ENCODE assay signal across 11 cellular contexts in the genomic region with DNA sequence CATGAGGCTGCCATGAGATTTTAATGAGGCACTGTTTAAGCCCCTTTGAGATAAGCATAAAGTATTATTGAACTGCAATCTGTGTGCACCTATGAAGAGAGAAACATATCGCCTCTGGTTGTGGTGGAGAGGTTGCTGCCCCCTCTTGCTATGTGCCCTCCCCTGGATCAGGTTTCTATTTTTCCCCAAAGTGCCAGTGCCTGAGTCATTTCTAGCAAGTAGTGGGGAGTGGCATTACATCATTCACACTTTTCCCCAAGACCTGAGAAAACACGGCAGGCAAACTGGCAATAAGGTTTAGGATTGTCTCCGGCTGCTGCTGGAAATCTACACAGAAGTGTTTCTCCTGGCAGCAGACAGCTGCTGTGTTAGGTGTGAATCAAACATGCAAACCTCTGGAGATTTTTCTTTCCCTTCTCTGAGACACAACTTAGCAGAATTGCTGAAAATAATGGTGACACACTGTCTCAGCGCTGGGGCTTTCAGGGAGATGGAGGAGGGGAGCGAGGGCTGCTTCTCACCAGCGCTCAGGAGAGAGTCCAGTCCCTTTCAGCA. TPM values are rescaled to one million over a fixed set of nuclear protein-coding genes. Genes with fewer than 3 reads are reported as not detected.
DNase-seq lines count a peak whose midpoint lies in the region; ATAC-seq and TF ChIP-seq lines count a peak whose summit lies in the region.
"Had no signal": no experiment of that assay in that cellular context is flagged by ENCODE, and none has a peak within 500 bp of the region (broad histone marks: within the 10 kb centered on the region; RNA-seq: fewer than 3 reads in every experiment).

No MANE protein-coding gene starts in this region.

- H3K36me3 Mint-ChIP-seq in activated naive CD4-positive, alpha-beta T cell treated with anti-CD3 and anti-CD28 coated beads for 36 hours (ENCODE audit: low read depth), result no peaks in the 10 kb centered on the region
- peaks cover 2% of the 10 kb centered on the region for H3K36me3 Mint-ChIP-seq in activated naive CD4-positive, alpha-beta T cell treated with anti-CD3 and anti-CD28 coated beads, Interleukin-2, amount 10 ng/mL, durations not matched to agents 7 days and 5 days

- H3K4me1 ChIP-seq in OCI-LY7 (ENCODE audit: insufficient read depth, low read length, poor library complexity, severe bottlenecking) (peaks cover 75% of the 10 kb centered on the region), foreskin keratinocyte (peaks cover 6% of the 10 kb centered on the region), thyroid gland (peaks cover 38 to 48% of the 10 kb centered on the region in 2 donors)

- H3K27ac ChIP-seq in OCI-LY7 (ENCODE audit: low read depth, low read length, poor library complexity, severe bottlenecking) (peak overlapping the region; percentile 71), foreskin keratinocyte (no peak overlapping the region), thyroid gland (peak overlapping the region; percentile 83 to 95 (median 92))
- H3K27ac ChIP-seq: upper lobe of left lung had no signal

- peak; percentile 69 for DNase-seq in activated naive CD4-positive, alpha-beta T cell treated with anti-CD3 and anti-CD28 coated beads for 36 hours
- DNase-seq in activated naive CD4-positive, alpha-beta T cell treated with anti-CD3 and anti-CD28 coated beads, Interleukin-2, amount 10 ng/mL, durations not matched to agents 7 days and 5 days, result no peak
- DNase-seq in OCI-LY7 (ENCODE audit: low spot score) (no peak), foreskin keratinocyte (peak in 1 of 2 donors; percentile 38), thyroid gland (peak; percentile 32 to 49), GM10266 (ENCODE audit: extremely low spot score) (no peak)
- DNase-seq: activated CD4-positive, CD25-positive, alpha-beta regulatory T cell treated with anti-CD3 and anti-CD28 coated beads, Interleukin-2, amount 50 U/mL, for 72 hours; stimulated activated CD4-positive, alpha-beta T cell treated with anti-CD3 and anti-CD28 coated beads, Interleukin-12 subunit alpha, Interleukin-12 subunit beta, amount 100 ng/mL, for 4 hours had no signal

- peak overlapping the region; percentile 84 for H3K27ac Mint-ChIP-seq in activated naive CD4-positive, alpha-beta T cell treated with anti-CD3 and anti-CD28 coated beads for 36 hours
- no peak overlapping the region for H3K27ac Mint-ChIP-seq in activated naive CD4-positive, alpha-beta T cell treated with anti-CD3 and anti-CD28 coated beads, Interleukin-2, amount 10 ng/mL, durations not matched to agents 7 days and 5 days

- H3K4me3 ChIP-seq in OCI-LY7 (ENCODE audit: low read depth, low read length, poor library complexity, severe bottlenecking) (no peak overlapping the region), thyroid gland (replicated peaks in 1 of 3) (no peak overlapping the region)
- H3K4me3 ChIP-seq: upper lobe of left lung had no signal

- POLR2A ChIA-PET in OCI-LY7 (lab: Charles Lee), result interaction anchor here (0.9 to 7.5 kb wide), 6 partner anchors 9 to 30 kb away, joined by 4 to 113 read pairs (median 8); no protein-coding TSS in a partner anchor

- no peaks in the 10 kb centered on the region for H4K20me1 ChIP-seq in OCI-LY7 (ENCODE audit: insufficient read depth, low read length)

- peaks cover 3% of the 10 kb centered on the region; the same call in 1 of the 2 replicates for H3K9me3 ChIP-seq in OCI-LY7 (ENCODE audit: low read length)
- no peaks in the 10 kb centered on the region for H3K9me3 ChIP-seq in thyroid gland
- H3K9me3 ChIP-seq: upper lobe of left lung had no signal

- H3K4me2 ChIP-seq in OCI-LY7 (ENCODE audit: low read length), result peak overlapping the region; percentile 76

- peaks cover 75% of the 10 kb centered on the region for H3K4me1 Mint-ChIP-seq in activated naive CD4-positive, alpha-beta T cell treated with anti-CD3 and anti-CD28 coated beads for 36 hours (ENCODE audit: low read depth)
- H3K4me1 Mint-ChIP-seq in activated naive CD4-positive, alpha-beta T cell treated with anti-CD3 and anti-CD28 coated beads, Interleukin-2, amount 10 ng/mL, durations not matched to agents 7 days and 5 days, result peaks cover 47% of the 10 kb centered on the region

- H3K4me3 Mint-ChIP-seq in activated naive CD4-positive, alpha-beta T cell treated with anti-CD3 and anti-CD28 coated beads for 36 hours, result no peak overlapping the region
- no peak overlapping the region for H3K4me3 Mint-ChIP-seq in activated naive CD4-positive, alpha-beta T cell treated with anti-CD3 and anti-CD28 coated beads, Interleukin-2, amount 10 ng/mL, durations not matched to agents 7 days and 5 days

- BruUV-seq in OCI-LY7 (replicated peaks; lab: Mats Ljungman, UMichigan), result no TSS peak

- CTCF ChIA-PET in activated naive CD4-positive, alpha-beta T cell treated with anti-CD3 and anti-CD28 coated beads for 36 hours (lab: Charles Lee), result interaction anchor here (1.0 to 4.1 kb wide), 3 partner anchors 13 to 22 kb away, joined by 5 to 40 read pairs (median 11); a partner anchor contains a TSS
- CTCF ChIA-PET in activated naive CD4-positive, alpha-beta T cell treated with anti-CD3 and anti-CD28 coated beads, Interleukin-2, amount 10 ng/mL, durations not matched to agents 7 days and 5 days (lab: Charles Lee), result interaction anchor here (0.7 to 1.6 kb wide), 3 partner anchors 10 to 17 kb away, joined by 3 to 9 read pairs (median 3); no protein-coding TSS in a partner anchor
- CTCF ChIA-PET in OCI-LY7 (lab: Charles Lee; ENCODE audit: unreplicated experiment), result interaction anchor here (0.8 kb wide), 1 partner anchor 11 kb away, joined by 3 read pairs; no protein-coding TSS in a partner anchor

- peaks cover 2% of the 10 kb centered on the region for H3K27me3 Mint-ChIP-seq in activated naive CD4-positive, alpha-beta T cell treated with anti-CD3 and anti-CD28 coated beads for 36 hours (ENCODE audit: low read depth)
- H3K27me3 Mint-ChIP-seq in activated naive CD4-positive, alpha-beta T cell treated with anti-CD3 and anti-CD28 coated beads, Interleukin-2, amount 10 ng/mL, durations not matched to agents 7 days and 5 days, result peaks cover 79% of the 10 kb centered on the region

- peak in 1 of 2 donors; percentile 40 for TF ChIP-seq POLR2A in thyroid gland (IDR thresholded peaks at IDR 0.05)

- H3K36me3 ChIP-seq in OCI-LY7 (ENCODE audit: insufficient read depth, low read length) (no peaks in the 10 kb centered on the region; the same call in 1 of the 2 replicates), thyroid gland (no peaks in the 10 kb centered on the region)
- H3K36me3 ChIP-seq: upper lobe of left lung had no signal

- no peaks in the 10 kb centered on the region for H3K79me2 ChIP-seq in OCI-LY7 (ENCODE audit: insufficient read depth, low read depth, low read length)

- H3K9me2 ChIP-seq in OCI-LY7 (ENCODE audit: insufficient read depth, low read length), result no peaks in the 10 kb centered on the region

- 49 to 61% methylated on average over 6 of the region's 6 CpGs for WGBS in thyroid gland, 2 donors

- intact Hi-C loops in activated naive CD4-positive, alpha-beta T cell treated with anti-CD3 and anti-CD28 coated beads for 36 hours (cut with micrococcal nuclease), result loop anchor here (2.0 to 5.0 kb wide), 4 partner anchors 224 to 1519 kb away; a partner anchor contains a TSS
- intact Hi-C loops in OCI-LY7 (cut with micrococcal nuclease; ENCODE audit: unreplicated experiment), result no loop called here
- intact Hi-C loops in thyroid gland (cut with DNase I), result loop anchor here (10.0 kb wide), 1 partner anchor 47 kb away; no protein-coding TSS in a partner anchor

- peaks cover 2% of the 10 kb centered on the region for H3K9me3 Mint-ChIP-seq in activated naive CD4-positive, alpha-beta T cell treated with anti-CD3 and anti-CD28 coated beads for 36 hours
- H3K9me3 Mint-ChIP-seq in activated naive CD4-positive, alpha-beta T cell treated with anti-CD3 and anti-CD28 coated beads, Interleukin-2, amount 10 ng/mL, durations not matched to agents 7 days and 5 days, result peaks cover 9% of the 10 kb centered on the region

- ATAC-seq in foreskin keratinocyte, result peak; percentile 33
- no peak for ATAC-seq in GM21528 (IDR thresholded peaks at IDR 0.05; ENCODE audit: low FRiP score, unreplicated experiment)
- no peak for ATAC-seq in GM18858 (IDR thresholded peaks at IDR 0.05; ENCODE audit: unreplicated experiment)

- peaks cover 66% of the 10 kb centered on the region for H3K27me3 ChIP-seq in foreskin keratinocyte
- no peaks in the 10 kb centered on the region for H3K27me3 ChIP-seq in thyroid gland
- H3K27me3 ChIP-seq: upper lobe of left lung had no signal

- H2AFZ ChIP-seq in OCI-LY7 (ENCODE audit: low read length), result peak overlapping the region; percentile 56; the same call in 1 of the 2 replicates

- no peak for TF ChIP-seq CTCF in OCI-LY7 (conservative IDR thresholded peaks at IDR 0.05; ENCODE audit: low read length)
- TF ChIP-seq CTCF in foreskin keratinocyte (conservative IDR thresholded peaks at IDR 0.05), result no peak
- no peak for TF ChIP-seq CTCF in thyroid gland (IDR thresholded peaks at IDR 0.05)
- TF ChIP-seq CTCF in GM10266 (IDR thresholded peaks at IDR 0.05; ENCODE audit: control insufficient read depth, insufficient read depth, low read depth, missing control alignments), result no peak

RNA-seq across cellular contexts. Expression of a gene that starts 13.6 kb away (rescaled TPM):
- 10 to 100 TPM; 35.3 to 37.3 TPM for total RNA-seq in activated naive CD4-positive, alpha-beta T cell treated with anti-CD3 and anti-CD28 coated beads for 36 hours
- total RNA-seq in OCI-LY7 (2014; rRNA removed; shearing (Covaris generic)), result 17.9 and 20.1 TPM in 2 replicates
- 22.5 and 29.5 TPM in 2 replicates for total RNA-seq in OCI-LY7 (2022)
- 0.07 and 0.14 TPM in 2 replicates for total RNA-seq in foreskin keratinocyte
- 0.06 and 0.10 TPM in 2 replicates for polyA plus RNA-seq in foreskin keratinocyte
- 10 to 100 TPM; 22.2 to 35.7 (median 29.1) TPM for total RNA-seq in thyroid gland

RNA-seq across cellular contexts. Expression of a gene that starts 28.8 kb away (rescaled TPM):
- total RNA-seq in activated naive CD4-positive, alpha-beta T cell treated with anti-CD3 and anti-CD28 coated beads for 36 hours, result 1 to 10 TPM; 2.5 TPM
- total RNA-seq in OCI-LY7 (2014; rRNA removed; shearing (Covaris generic)), result 1.3 and 2.2 TPM in 2 replicates
- total RNA-seq in OCI-LY7 (2022), result 3.0 and 4.0 TPM in 2 replicates
- total RNA-seq in foreskin keratinocyte, result 3.2 TPM in 2 replicates
- polyA plus RNA-seq in foreskin keratinocyte, result 1.1 and 1.2 TPM in 2 replicates
- 10 to 100 TPM; 12.3 to 17.9 (median 15.3) TPM for total RNA-seq in thyroid gland

Comparison
In these comparisons a context has a peak if more than half of its experiments do, and no peak if none do; other contexts are left out.
1. DNase-seq: peak in activated naive CD4-positive, alpha-beta T cell treated with anti-CD3 and anti-CD28 coated beads for 36 hours (single experiment) and thyroid gland (2 of 2); none in activated naive CD4-positive, alpha-beta T cell treated with anti-CD3 and anti-CD28 coated beads, Interleukin-2, amount 10 ng/mL, durations not matched to agents 7 days and 5 days (single experiment), OCI-LY7 (single experiment) and GM10266 (single experiment).
2. RNA of a gene that starts 13.6 kb away (total RNA-seq): 35.3 to 37.3 TPM in activated naive CD4-positive, alpha-beta T cell treated with anti-CD3 and anti-CD28 coated beads for 36 hours, 22.2 to 35.7 TPM in thyroid gland and 17.9 to 29.5 TPM in OCI-LY7; 0.07 to 0.14 TPM in foreskin keratinocyte; every median in the first group is over 10 times any median in the second.